Comparison of ENCODE assay signal across 16 cellular contexts in the genomic region with DNA sequence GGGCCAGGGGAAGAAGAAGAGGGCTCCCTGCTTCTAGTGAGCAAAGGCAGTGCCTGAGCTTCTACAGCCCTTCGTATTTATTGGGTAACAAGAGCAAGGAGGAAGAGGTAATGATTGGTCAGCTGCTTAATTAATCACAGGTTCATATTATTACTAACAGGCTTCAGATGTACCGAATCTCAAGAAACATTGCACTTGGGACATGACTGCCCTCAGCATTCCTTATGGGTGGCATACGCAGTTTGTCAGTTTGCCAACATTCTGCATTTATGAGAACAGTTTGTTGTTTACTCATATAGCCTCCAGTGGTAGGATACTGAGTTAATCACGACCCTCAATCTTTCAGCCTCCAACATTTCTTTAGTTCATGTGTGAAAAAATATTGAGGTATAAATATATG.
"Had no signal": no experiment of that assay in that cellular context is flagged by ENCODE, and none has a peak within 500 bp of the region (broad histone marks: within the 10 kb centered on the region; RNA-seq: fewer than 3 reads in every experiment).

No MANE protein-coding gene starts in this region.

- H3K36me3 ChIP-seq: prostate gland, right atrium auricular region had no signal

- DNase-seq: activated CD4-positive, alpha-beta T cell treated with anti-CD3 and anti-CD28 coated beads for 36 hours; activated CD4-positive, alpha-beta T cell treated with anti-CD3 and anti-CD28 coated beads, Interleukin-2, amount 50 U/mL, for 48 hours; amniotic stem cell; endodermal cell; immature natural killer cell; kidney glomerular epithelial cell; mesenchymal stem cell; naive B cell; stimulated activated CD4-positive, alpha-beta T cell treated with anti-CD3 and anti-CD28 coated beads, Interleukin-15, amount 100 ng/mL, for 24 hours; stimulated activated CD4-positive, alpha-beta T cell treated with anti-CD3 and anti-CD28 coated beads, Interleukin-2, amount 100 ng/mL, for 48 hours; T-helper 2 cell; trophoblast cell had no signal

- ATAC-seq: activated CD4-positive, alpha-beta T cell treated with anti-CD3 and anti-CD28 coated beads for 36 hours; WTC11 had no signal

- H3K4me3 ChIP-seq: mucosa of descending colon, prostate gland, right atrium auricular region had no signal

- H3K27me3 ChIP-seq: right atrium auricular region had no signal

- H3K9me3 ChIP-seq: mucosa of descending colon, prostate gland, right atrium auricular region had no signal

- H3K27ac ChIP-seq: prostate gland, right atrium auricular region had no signal

- H3K4me1 ChIP-seq: prostate gland, right atrium auricular region had no signal
